1 cellular context compared by ENCODE assay signal in the genomic region with DNA sequence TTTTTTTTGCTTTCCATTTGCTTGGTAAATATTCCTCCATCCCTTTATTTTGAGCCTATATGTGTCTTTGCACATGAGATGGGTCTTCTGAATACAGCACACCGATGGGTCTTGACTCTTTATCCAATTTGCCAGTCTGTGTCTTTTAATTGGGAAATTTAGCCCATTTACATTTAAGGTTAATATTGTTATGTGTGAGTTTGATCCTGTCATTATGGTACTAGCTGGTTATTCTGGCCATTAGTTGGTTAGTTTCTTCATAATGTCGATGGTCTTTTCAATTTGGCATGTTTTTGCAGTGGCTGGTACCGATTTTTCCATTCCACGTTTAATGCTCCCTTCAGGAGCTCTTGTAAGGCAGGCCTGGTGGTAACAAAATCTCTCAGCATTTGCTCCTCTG. TPM values are rescaled to one million over a fixed set of nuclear protein-coding genes. Genes with fewer than 3 reads are reported as not detected.
DNase-seq lines count a peak whose midpoint lies in the region; ATAC-seq, FAIRE-seq and TF ChIP-seq lines count a peak whose summit lies in the region.
"Not testable (repeated sequence)": the region's sequence is repeated elsewhere in the genome, so short reads cannot be mapped to it uniquely, and the experiment has no call there.

No MANE protein-coding gene starts in this region.

- not testable (repeated sequence) for H2AFZ ChIP-seq in K562 (ENCODE audit: low read depth, low read length)

- TF ChIP-seq RAD21 in K562 (CRISPR knock-in tag; conservative IDR thresholded peaks at IDR 0.05 in 1 of 2, IDR thresholded peaks at IDR 0.05 in 1 of 2) = not testable (repeated sequence)

- FAIRE-seq in K562 (lab: Jason Lieb, UNC) = not testable (repeated sequence)

- H3K4me2 ChIP-seq in K562 (ENCODE audit: insufficient read depth, low read length) = not testable (repeated sequence)

- not testable (repeated sequence) for H3K9me1 ChIP-seq in K562 (ENCODE audit: control insufficient read depth, insufficient read depth, low read length)

- H3K36me3 ChIP-seq in K562 (ENCODE audit: control insufficient read depth, insufficient read depth, low read length) = not testable (repeated sequence)

- CTCF ChIA-PET in K562 (lab: Yijun Ruan, JAX; ENCODE audit: low intra/inter-chr PET ratio) = not testable (repeated sequence)

- TF ChIP-seq CTCF in K562 (IDR thresholded peaks at IDR 0.05 in 2 of 3, conservative IDR thresholded peaks at IDR 0.05 in 1 of 3; ENCODE audit: insufficient read depth in 2 of 3, low read depth in 1 of 3, low read length in 3 of 3) = not testable (repeated sequence)

- not testable (repeated sequence) for BruUV-seq in K562 (replicated peaks; lab: Mats Ljungman, UMichigan)

- not testable (repeated sequence) for H3K4me1 ChIP-seq in K562 (replicated peaks in 1 of 2; ENCODE audit: control insufficient read depth in 2 of 2, insufficient read depth in 2 of 2, low read length in 2 of 2)

- in situ Hi-C loops in K562 (cut with MboI) = not testable (repeated sequence)

- DNase-seq in K562 (ENCODE audit: extremely low read depth in 1 of 4, low spot score in 3 of 4) = not testable (repeated sequence)

- H4K20me1 ChIP-seq in K562 (replicated peaks; ENCODE audit: control insufficient read depth, insufficient read depth, low read length) = not testable (repeated sequence)

- not testable (repeated sequence) for ATAC-seq in K562

- H3K4me3 ChIP-seq in K562 = not testable (repeated sequence)

- not testable (repeated sequence) for H3K79me2 ChIP-seq in K562 (ENCODE audit: control insufficient read depth, insufficient read depth, low read length)

- POLR2A ChIA-PET in K562 (lab: Yijun Ruan, JAX) = not testable (repeated sequence)

- WGBS in K562 (ENCODE audit: insufficient coverage, low coverage, missing lambda C conversion rate) = 2% methylated on average over 4 of the region's 4 CpGs

- H3K27ac ChIP-seq in K562 (ENCODE audit: extremely low read depth, low read depth, low read length) = not testable (repeated sequence)

- TF ChIP-seq POLR2A in K562 (conservative IDR thresholded peaks at IDR 0.05) = not testable (repeated sequence)

- not testable (repeated sequence) for H3K9me3 ChIP-seq in K562 (replicated peaks; ENCODE audit: control insufficient read depth, insufficient read depth, low read depth, low read length)

- not testable (repeated sequence) for H3K27me3 ChIP-seq in K562 (ENCODE audit: control insufficient read depth in 2 of 2, insufficient read depth in 2 of 2, low read length in 2 of 2)

- TF ChIP-seq EP300 in K562 (IDR thresholded peaks at IDR 0.05; ENCODE audit: low read length) = not testable (repeated sequence)

- intact Hi-C loops in K562 (cut with micrococcal nuclease) = not testable (repeated sequence)

- H3K9ac ChIP-seq in K562 (ENCODE audit: insufficient read depth in 1 of 2, low read depth in 2 of 2, low read length in 2 of 2) = not testable (repeated sequence)

TF ChIP-seq in K562, 482 proteins besides CTCF, POLR2A, EP300 and RAD21:
- TF ChIP-seq ZNF507 (tag; conservative IDR thresholded peaks at IDR 0.05) (peak; percentile 90), ZNF354B (CRISPR knock-in tag; IDR thresholded peaks at IDR 0.05) (peak; percentile 67; the same call in 1 of the 2 replicates)

RNA-seq across cellular contexts. Expression of a gene that starts 12.8 kb away (rescaled TPM):
- 32.3 and 60.4 TPM in 2 replicates for total RNA-seq in K562 (2011; cell fraction: chromatin; rRNA removed; ENCODE audit: low replicate concordance)
- 36.2 and 41.5 TPM in 2 replicates for total RNA-seq in K562 (2011; cell fraction: nucleolus; rRNA removed)
- 57.3 and 78.0 TPM in 2 replicates for total RNA-seq in K562 (2011; cell fraction: nucleoplasm; rRNA removed)
- total RNA-seq in K562 (2014; rRNA removed) (69.4 and 99.3 TPM in 2 replicates), K562 (2014; rRNA removed; fragmentation: Illumina TruSeq; extraction: Trizol) (72.3 and 78.8 TPM in 2 replicates), K562 (2015; rRNA removed; fragmentation: Illumina TruSeq; extraction: Trizol) (55.7 and 59.8 TPM in 2 replicates), K562 (2021) (99.1 and 117 TPM in 2 replicates)
- polyA plus RNA-seq in K562 (2011; rRNA removed) (111 and 125 TPM in 2 replicates), K562 (2014; fragmentation: Illumina TruSeq; extraction: Trizol) (86.2 and 93.5 TPM in 2 replicates), K562 (2014; fragmentation: Nextera tagmentation; extraction: Ambion mirVana) (100 to 1,000 TPM; 116 to 136 TPM), K562 (2014; rRNA removed) (125 and 184 TPM in 2 replicates)
- 93.8 and 94.6 TPM in 2 replicates for polyA plus RNA-seq in K562 (2011; cell fraction: cytosol; rRNA removed)
- polyA plus RNA-seq in K562 (2011; cell fraction: nucleus; rRNA removed) = 60.6 and 71.2 TPM in 2 replicates
- 112 and 169 TPM in 2 replicates for polyA plus RNA-seq in K562 (2012)
- polyA minus RNA-seq in K562 (2011; rRNA and poly(A)+ RNA removed) = 43.0 and 59.7 TPM in 2 replicates
- 22.4 and 26.1 TPM in 2 replicates for polyA minus RNA-seq in K562 (2011; cell fraction: cytosol; rRNA and poly(A)+ RNA removed)
- 21.9 and 42.3 TPM in 2 replicates for polyA minus RNA-seq in K562 (2011; cell fraction: nucleus; rRNA and poly(A)+ RNA removed)
